Comparison of ENCODE assay signal across 18 cellular contexts in genomic region chr14:90308561-90308960, GRCh38.
"Had no signal": no experiment of that assay in that cellular context is flagged by ENCODE, and none has a peak within 500 bp of the region (broad histone marks: within the 10 kb centered on the region; RNA-seq: fewer than 3 reads in every experiment).

No MANE protein-coding gene starts in this region.

- ATAC-seq: foreskin keratinocyte; left cardiac atrium; sciatic nerve; stimulated activated naive B cell treated with anti-CD40 and anti-IgM and Interleukin-4, amounts not matched to agents 10 μg/mL and 1 μg/mL and 100 μg/mL, for 72 hours had no signal

- H3K27me3 Mint-ChIP-seq: activated naive CD8-positive, alpha-beta T cell treated with anti-CD3 and anti-CD28 coated beads for 36 hours; memory B cell; stimulated activated naive B cell treated with anti-CD40 and anti-IgM and Interleukin-4, amounts not matched to agents 10 μg/mL and 1 μg/mL and 100 μg/mL, for 72 hours had no signal

- H3K4me3 Mint-ChIP-seq: activated naive CD8-positive, alpha-beta T cell treated with anti-CD3 and anti-CD28 coated beads for 36 hours; memory B cell; stimulated activated naive B cell treated with anti-CD40 and anti-IgM and Interleukin-4, amounts not matched to agents 10 μg/mL and 1 μg/mL and 100 μg/mL, for 72 hours; T-helper 1 cell treated with Interleukin-12 subunit alpha and Interleukin-12 subunit beta and Interleukin-4 antibody, amounts not matched to agents 30 μg/mL and 1 μg/mL, for 36 hours had no signal

- H3K27me3 ChIP-seq: foreskin keratinocyte, upper lobe of left lung had no signal

- H3K4me3 ChIP-seq: smooth muscle cell, upper lobe of left lung had no signal

- H3K27ac ChIP-seq: foreskin keratinocyte, parathyroid adenoma, upper lobe of left lung had no signal

- H3K9me3 ChIP-seq: upper lobe of left lung had no signal

- H3K27ac Mint-ChIP-seq: activated naive CD8-positive, alpha-beta T cell treated with anti-CD3 and anti-CD28 coated beads for 36 hours; memory B cell; T-helper 1 cell treated with Interleukin-12 subunit alpha and Interleukin-12 subunit beta and Interleukin-4 antibody, amounts not matched to agents 30 μg/mL and 1 μg/mL, for 36 hours had no signal

- H3K4me1 Mint-ChIP-seq: activated naive CD8-positive, alpha-beta T cell treated with anti-CD3 and anti-CD28 coated beads for 36 hours; stimulated activated naive B cell treated with anti-CD40 and anti-IgM and Interleukin-4, amounts not matched to agents 10 μg/mL and 1 μg/mL and 100 μg/mL, for 72 hours had no signal

- DNase-seq: activated CD4-positive, alpha-beta T cell treated with anti-CD3 and anti-CD28 coated beads for 4 hours; activated CD4-positive, alpha-beta T cell treated with anti-CD3 and anti-CD28 coated beads, Interleukin-2, amount 50 U/mL, for 48 hours; activated CD4-positive, CD25-positive, alpha-beta regulatory T cell; activated naive CD8-positive, alpha-beta T cell treated with anti-CD3 and anti-CD28 coated beads for 36 hours; effector CD8-positive, alpha-beta T cell; erythroblast; foreskin keratinocyte; glutamatergic neuron; left cardiac atrium; stimulated activated CD4-positive, alpha-beta T cell treated with anti-CD3 and anti-CD28 coated beads, Interleukin-15, amount 100 ng/mL, for 24 hours; stimulated activated naive B cell treated with anti-CD40 and anti-IgM and Interleukin-4, amounts not matched to agents 10 μg/mL and 1 μg/mL and 100 μg/mL, for 72 hours; T1000; upper lobe of left lung had no signal

- H3K9me3 Mint-ChIP-seq: activated naive CD8-positive, alpha-beta T cell treated with anti-CD3 and anti-CD28 coated beads for 36 hours; memory B cell; stimulated activated naive B cell treated with anti-CD40 and anti-IgM and Interleukin-4, amounts not matched to agents 10 μg/mL and 1 μg/mL and 100 μg/mL, for 72 hours; T-helper 1 cell treated with Interleukin-12 subunit alpha and Interleukin-12 subunit beta and Interleukin-4 antibody, amounts not matched to agents 30 μg/mL and 1 μg/mL, for 36 hours had no signal

- H3K4me1 ChIP-seq: foreskin keratinocyte, parathyroid adenoma, upper lobe of left lung had no signal
